In genomic region chr1:155976913-155977606, GRCh38 we compare ENCODE assay signal across 8 cellular contexts. TPM values are rescaled to one million over a fixed set of nuclear protein-coding genes. Genes with fewer than 3 reads are reported as not detected.
DNase-seq lines count a peak whose midpoint lies in the region; ATAC-seq and TF ChIP-seq lines count a peak whose summit lies in the region.

No MANE protein-coding gene starts in this region.

- 0 out of 2 replicates have a peak, but pooled peaks cover 4% of the 10 kb centered on the region for H3K36me3 ChIP-seq in HUES48 (ENCODE audit: control insufficient read depth, insufficient read depth, low read length)
- peaks cover 0 to 10% (median 3%) of the 10 kb centered on the region in 5 donors for H3K36me3 ChIP-seq in subcutaneous abdominal adipose tissue (ENCODE audit: control insufficient read depth in 5 of 5, insufficient read depth in 5 of 5, low read length in 5 of 5)

- H3K4me3 ChIP-seq in AG09309 (ENCODE audit: control insufficient read depth, low read depth, low read length): peak overlapping the region; percentile 84
- H3K4me3 ChIP-seq in HUES48 (ENCODE audit: low read depth, low read length): peak overlapping the region; percentile 85
- peak overlapping the region; percentile 77 to 98 (median 88) for H3K4me3 ChIP-seq in subcutaneous abdominal adipose tissue (ENCODE audit: low read depth in 1 of 5, low read length in 5 of 5)

- ATAC-seq in activated naive CD8-positive, alpha-beta T cell treated with anti-CD3 and anti-CD28 coated beads, Interleukin-2, amount 50 U/mL, for 24 hours: peak; percentile 11
- ATAC-seq in left colon: peak; percentile 26
- no peak for ATAC-seq in HG02759 (IDR thresholded peaks at IDR 0.05; ENCODE audit: unreplicated experiment)
- ATAC-seq in GM18870 (IDR thresholded peaks at IDR 0.05; ENCODE audit: unreplicated experiment): no peak

- H3K9me3 Mint-ChIP-seq in activated naive CD8-positive, alpha-beta T cell treated with anti-CD3 and anti-CD28 coated beads, Interleukin-2, amount 50 U/mL, for 24 hours: no peaks in the 10 kb centered on the region

- H3K9ac ChIP-seq in HUES48 (ENCODE audit: low read depth, low read length): peak overlapping the region; percentile 91
- peak overlapping the region; percentile 86 to 93 (median 89) for H3K9ac ChIP-seq in subcutaneous abdominal adipose tissue (ENCODE audit: low read length in 5 of 5)

- no peaks in the 10 kb centered on the region for H3K9me3 ChIP-seq in HUES48 (ENCODE audit: control insufficient read depth, insufficient read depth, low read length)
- no peaks in the 10 kb centered on the region for H3K9me3 ChIP-seq in subcutaneous abdominal adipose tissue (ENCODE audit: control insufficient read depth in 5 of 5, low read length in 5 of 5)

- DNase-seq in AG09309 (ENCODE audit: low read depth): no peak
- DNase-seq in activated naive CD8-positive, alpha-beta T cell treated with anti-CD3 and anti-CD28 coated beads, Interleukin-2, amount 50 U/mL, for 24 hours: peak; percentile 45
- DNase-seq in left colon: no peak
- DNase-seq in H4 (ENCODE audit: low spot score): no peak

- peak overlapping the region; percentile 95 for H3K4me3 Mint-ChIP-seq in activated naive CD8-positive, alpha-beta T cell treated with anti-CD3 and anti-CD28 coated beads, Interleukin-2, amount 50 U/mL, for 24 hours

- peaks cover 73% of the 10 kb centered on the region for H3K4me1 Mint-ChIP-seq in activated naive CD8-positive, alpha-beta T cell treated with anti-CD3 and anti-CD28 coated beads, Interleukin-2, amount 50 U/mL, for 24 hours

- H3K27ac Mint-ChIP-seq in activated naive CD8-positive, alpha-beta T cell treated with anti-CD3 and anti-CD28 coated beads, Interleukin-2, amount 50 U/mL, for 24 hours: peak overlapping the region; percentile 95

- peak overlapping the region; percentile 92 for H3K27ac ChIP-seq in HUES48 (ENCODE audit: low read depth, low read length)
- peak overlapping the region; percentile 99 for H3K27ac ChIP-seq in subcutaneous abdominal adipose tissue (ENCODE audit: low read depth, low read length)

- intact Hi-C loops in left colon (cut with DNase I, micrococcal nuclease): no loop called here

- no peaks in the 10 kb centered on the region for H3K27me3 Mint-ChIP-seq in activated naive CD8-positive, alpha-beta T cell treated with anti-CD3 and anti-CD28 coated beads, Interleukin-2, amount 50 U/mL, for 24 hours

- H3K4me1 ChIP-seq in HUES48 (ENCODE audit: control insufficient read depth, insufficient read depth, low read length) (peaks cover 54% of the 10 kb centered on the region), subcutaneous abdominal adipose tissue (ENCODE audit: control insufficient read depth in 5 of 5, insufficient read depth in 5 of 5, low read length in 5 of 5) (peaks cover 40 to 95% (median 88%) of the 10 kb centered on the region in 5 donors)

- H3K27me3 ChIP-seq in HUES48 (ENCODE audit: control insufficient read depth, insufficient read depth, low read length): no peaks in the 10 kb centered on the region
- no peaks in the 10 kb centered on the region for H3K27me3 ChIP-seq in subcutaneous abdominal adipose tissue (ENCODE audit: control insufficient read depth in 5 of 5, insufficient read depth in 4 of 5, low read length in 5 of 5)

- peaks cover 42% of the 10 kb centered on the region for H3K36me3 Mint-ChIP-seq in activated naive CD8-positive, alpha-beta T cell treated with anti-CD3 and anti-CD28 coated beads, Interleukin-2, amount 50 U/mL, for 24 hours (ENCODE audit: low read depth)

- no peak for TF ChIP-seq CTCF in AG09309 (IDR thresholded peaks at IDR 0.05; ENCODE audit: control insufficient read depth, insufficient read depth, low read depth, low read length, missing control alignments)

RNA-seq across cellular contexts. Expression of gene ARHGEF2, which starts 1.3 kb away (rescaled TPM):
- total RNA-seq in left colon: 100 to 1,000 TPM in 1 of 2 donors, 10 to 100 TPM in 1; 99.3 to 103 TPM
- total RNA-seq in H4 (2014; rRNA removed; shearing (Covaris generic)): 57.1 and 64.2 TPM in 2 replicates

RNA-seq across cellular contexts. Expression of gene RXFP4, which starts 35.6 kb away (rescaled TPM):
- 1 to 10 TPM; 5.2 to 5.6 TPM for total RNA-seq in left colon
- total RNA-seq in H4 (2014; rRNA removed; shearing (Covaris generic)): not detected in 2 replicates

RNA-seq across cellular contexts. Expression of gene KHDC4, which starts 42.8 kb away (rescaled TPM):
- 10 to 100 TPM; 45.6 to 54.1 TPM for total RNA-seq in left colon
- 14.9 and 22.3 TPM in 2 replicates for total RNA-seq in H4 (2014; rRNA removed; shearing (Covaris generic))

RNA-seq across cellular contexts. Expression of gene SSR2, which starts 43.7 kb away (rescaled TPM):
- 100 to 1,000 TPM; 180 TPM for total RNA-seq in left colon
- 874 and 1,103 TPM in 2 replicates for total RNA-seq in H4 (2014; rRNA removed; shearing (Covaris generic))

Comparison
In these comparisons a context has a peak if more than half of its experiments do, and no peak if none do; other contexts are left out.
1. ATAC-seq: peak in activated naive CD8-positive, alpha-beta T cell treated with anti-CD3 and anti-CD28 coated beads, Interleukin-2, amount 50 U/mL, for 24 hours (single experiment) and left colon (single experiment); none in HG02759 (single experiment) and GM18870 (single experiment).
2. Peak in every context shown above with its lines, with median percentiles within 50 percentile points of each other: H3K4me3 ChIP-seq.